In the genomic region with DNA sequence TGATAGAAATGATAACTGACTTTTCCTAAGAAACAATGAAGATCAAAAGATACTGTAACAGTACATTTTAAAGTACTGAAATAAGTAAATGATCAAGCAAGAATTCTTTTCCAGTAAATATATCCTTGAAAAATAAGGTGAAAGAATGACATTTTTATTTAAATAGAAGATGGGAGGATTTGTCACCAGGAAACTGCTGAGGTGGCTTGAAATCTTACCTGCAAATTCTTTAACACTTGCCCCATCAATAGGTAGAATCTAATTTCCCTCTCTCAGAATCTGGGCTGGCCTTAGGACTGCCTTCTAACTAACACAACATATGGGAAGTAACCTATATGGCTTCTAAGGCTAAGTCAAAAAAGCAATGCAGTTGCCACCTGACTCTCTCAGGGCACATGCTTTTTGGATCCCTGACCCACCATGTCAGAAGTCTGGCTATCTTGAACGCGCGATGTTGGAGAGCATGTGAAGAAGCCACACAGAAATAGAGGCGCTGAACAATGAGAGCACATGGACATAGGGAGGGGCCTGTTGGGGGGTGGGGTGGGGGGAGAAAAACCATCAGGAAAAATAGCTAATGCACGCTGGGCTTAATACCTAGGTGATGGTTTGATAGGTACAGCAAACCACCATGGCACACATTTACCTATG, we compare ENCODE assay signal across 28 cellular contexts. TPM values are rescaled to one million over a fixed set of nuclear protein-coding genes. Genes with fewer than 3 reads are reported as not detected.
"Had no signal": no experiment of that assay in that cellular context is flagged by ENCODE, and none has a peak within 500 bp of the region (broad histone marks: within the 10 kb centered on the region; RNA-seq: fewer than 3 reads in every experiment).

No MANE protein-coding gene starts in this region.

- H3K4me2 ChIP-seq: neural progenitor cell had no signal

- H3K4me1 ChIP-seq: neural progenitor cell, suprapubic skin had no signal

- H3K9me3 ChIP-seq: gastrocnemius medialis, stomach, suprapubic skin, transverse colon had no signal

- H3K4me3 ChIP-seq: gastrocnemius medialis, lung, neural progenitor cell, stomach, suprapubic skin, transverse colon had no signal

- H3K36me3 Mint-ChIP-seq: activated naive CD4-positive, alpha-beta T cell treated with anti-CD3 and anti-CD28 coated beads, Interleukin-2, amount 50 U/mL, for 72 hours; mesothelial cell of epicardium; naive thymus-derived CD8-positive, alpha-beta T cell; neural progenitor cell; stimulated activated memory B cell treated with anti-CD40 and anti-IgM and Interleukin-4, amounts not matched to agents 10 μg/mL and 1 μg/mL and 100 μg/mL, for 72 hours had no signal

- ATAC-seq: activated CD8-positive, alpha-beta T cell treated with anti-CD3 and anti-CD28 coated beads, Interleukin-2, amount 10 ng/mL, durations not matched to agents 7 days and 5 days; activated naive CD4-positive, alpha-beta T cell treated with anti-CD3 and anti-CD28 coated beads, Interleukin-2, amount 50 U/mL, for 72 hours; activated T-helper 17 cell treated with anti-CD3 and anti-CD28 coated beads, Interleukin-2, amount 50 U/mL, for 72 hours; esophagus mucosa; gastrocnemius medialis; naive thymus-derived CD8-positive, alpha-beta T cell; stimulated activated memory B cell treated with anti-CD40 and anti-IgM and Interleukin-4, amounts not matched to agents 10 μg/mL and 1 μg/mL and 100 μg/mL, for 72 hours had no signal

- H3K9ac ChIP-seq: neural progenitor cell had no signal

- H3K36me3 ChIP-seq: gastrocnemius medialis, neural progenitor cell, stomach, suprapubic skin, transverse colon had no signal

- H3K9me3 Mint-ChIP-seq: activated naive CD4-positive, alpha-beta T cell treated with anti-CD3 and anti-CD28 coated beads, Interleukin-2, amount 50 U/mL, for 72 hours; activated T-cell treated with anti-CD3 and anti-CD28 coated beads, Interleukin-2, amount 50 U/mL, for 24 hours; activated T-helper 17 cell treated with anti-CD3 and anti-CD28 coated beads, Interleukin-2, amount 50 U/mL, for 72 hours; naive thymus-derived CD8-positive, alpha-beta T cell; stimulated activated memory B cell treated with anti-CD40 and anti-IgM and Interleukin-4, amounts not matched to agents 10 μg/mL and 1 μg/mL and 100 μg/mL, for 72 hours had no signal

- FAIRE-seq: endothelial cell of umbilical vein, keratinocyte, TTC549, urothelium cell line had no signal

- H3K27me3 ChIP-seq: gastrocnemius medialis, neural progenitor cell, stomach, suprapubic skin, transverse colon had no signal

- H3K4me3 Mint-ChIP-seq: activated CD8-positive, alpha-beta T cell treated with anti-CD3 and anti-CD28 coated beads, Interleukin-2, amount 10 ng/mL, durations not matched to agents 7 days and 5 days; activated T-cell treated with anti-CD3 and anti-CD28 coated beads, Interleukin-2, amount 50 U/mL, for 24 hours; activated T-helper 17 cell treated with anti-CD3 and anti-CD28 coated beads, Interleukin-2, amount 50 U/mL, for 72 hours; brain; mesothelial cell of epicardium; naive thymus-derived CD8-positive, alpha-beta T cell; neural progenitor cell; stimulated activated memory B cell treated with anti-CD40 and anti-IgM and Interleukin-4, amounts not matched to agents 10 μg/mL and 1 μg/mL and 100 μg/mL, for 72 hours; T-helper 2 cell treated with Interferon-gamma antibody and Interleukin-4, amounts not matched to agents 5 μg/mL and 100 μg/mL, for 36 hours had no signal

- DNase-seq: activated CD4-positive, alpha-beta T cell treated with anti-CD3 and anti-CD28 coated beads for 1 hour; activated CD4-positive, alpha-beta T cell treated with anti-CD3 and anti-CD28 coated beads, Interleukin-2, amount 50 U/mL, for 1 hour; activated CD8-positive, alpha-beta T cell treated with anti-CD3 and anti-CD28 coated beads, Interleukin-2, amount 10 ng/mL, durations not matched to agents 7 days and 5 days; activated T-cell treated with anti-CD3 and anti-CD28 coated beads, Interleukin-2, amount 50 U/mL, for 24 hours; aorta; caudate nucleus; effector memory CD4-positive, alpha-beta T cell; gastrocnemius medialis; naive thymus-derived CD8-positive, alpha-beta T cell; stimulated activated CD4-positive, alpha-beta T cell treated with anti-CD3 and anti-CD28 coated beads, Interleukin-1b, Interleukin-23, amount 100 ng/mL, for 48 hours; stomach; transverse colon had no signal

- H2AFZ ChIP-seq: neural progenitor cell had no signal

- H3K4me1 Mint-ChIP-seq: mesothelial cell of epicardium; stimulated activated memory B cell treated with anti-CD40 and anti-IgM and Interleukin-4, amounts not matched to agents 10 μg/mL and 1 μg/mL and 100 μg/mL, for 72 hours had no signal

- H3K27ac Mint-ChIP-seq: activated CD8-positive, alpha-beta T cell treated with anti-CD3 and anti-CD28 coated beads, Interleukin-2, amount 10 ng/mL, durations not matched to agents 7 days and 5 days; activated naive CD4-positive, alpha-beta T cell treated with anti-CD3 and anti-CD28 coated beads, Interleukin-2, amount 50 U/mL, for 72 hours; activated T-cell treated with anti-CD3 and anti-CD28 coated beads, Interleukin-2, amount 50 U/mL, for 24 hours; activated T-helper 17 cell treated with anti-CD3 and anti-CD28 coated beads, Interleukin-2, amount 50 U/mL, for 72 hours; mesothelial cell of epicardium; neural progenitor cell; stimulated activated memory B cell treated with anti-CD40 and anti-IgM and Interleukin-4, amounts not matched to agents 10 μg/mL and 1 μg/mL and 100 μg/mL, for 72 hours; T-helper 2 cell treated with Interferon-gamma antibody and Interleukin-4, amounts not matched to agents 5 μg/mL and 100 μg/mL, for 36 hours had no signal

- H3K27ac ChIP-seq: gastrocnemius medialis, neural progenitor cell, suprapubic skin, transverse colon had no signal

- H3K27me3 Mint-ChIP-seq: activated T-cell treated with anti-CD3 and anti-CD28 coated beads, Interleukin-2, amount 50 U/mL, for 24 hours; activated T-helper 17 cell treated with anti-CD3 and anti-CD28 coated beads, Interleukin-2, amount 50 U/mL, for 72 hours; stimulated activated memory B cell treated with anti-CD40 and anti-IgM and Interleukin-4, amounts not matched to agents 10 μg/mL and 1 μg/mL and 100 μg/mL, for 72 hours had no signal

RNA-seq across cellular contexts. Expression of gene ACSBG1, which starts 11.5 kb away (rescaled TPM):
- total RNA-seq: activated naive CD4-positive, alpha-beta T cell treated with anti-CD3 and anti-CD28 coated beads, Interleukin-2, amount 50 U/mL, for 72 hours; activated T-helper 17 cell treated with anti-CD3 and anti-CD28 coated beads, Interleukin-2, amount 50 U/mL, for 72 hours; aorta; dermis microvascular lymphatic vessel endothelial cell; endothelial cell of umbilical vein; esophagus mucosa; naive thymus-derived CD8-positive, alpha-beta T cell; posterior vena cava had no signal
- polyA plus RNA-seq: endothelial cell of umbilical vein had no signal
